Comparison of ENCODE assay signal across 10 cellular contexts in the genomic region with DNA sequence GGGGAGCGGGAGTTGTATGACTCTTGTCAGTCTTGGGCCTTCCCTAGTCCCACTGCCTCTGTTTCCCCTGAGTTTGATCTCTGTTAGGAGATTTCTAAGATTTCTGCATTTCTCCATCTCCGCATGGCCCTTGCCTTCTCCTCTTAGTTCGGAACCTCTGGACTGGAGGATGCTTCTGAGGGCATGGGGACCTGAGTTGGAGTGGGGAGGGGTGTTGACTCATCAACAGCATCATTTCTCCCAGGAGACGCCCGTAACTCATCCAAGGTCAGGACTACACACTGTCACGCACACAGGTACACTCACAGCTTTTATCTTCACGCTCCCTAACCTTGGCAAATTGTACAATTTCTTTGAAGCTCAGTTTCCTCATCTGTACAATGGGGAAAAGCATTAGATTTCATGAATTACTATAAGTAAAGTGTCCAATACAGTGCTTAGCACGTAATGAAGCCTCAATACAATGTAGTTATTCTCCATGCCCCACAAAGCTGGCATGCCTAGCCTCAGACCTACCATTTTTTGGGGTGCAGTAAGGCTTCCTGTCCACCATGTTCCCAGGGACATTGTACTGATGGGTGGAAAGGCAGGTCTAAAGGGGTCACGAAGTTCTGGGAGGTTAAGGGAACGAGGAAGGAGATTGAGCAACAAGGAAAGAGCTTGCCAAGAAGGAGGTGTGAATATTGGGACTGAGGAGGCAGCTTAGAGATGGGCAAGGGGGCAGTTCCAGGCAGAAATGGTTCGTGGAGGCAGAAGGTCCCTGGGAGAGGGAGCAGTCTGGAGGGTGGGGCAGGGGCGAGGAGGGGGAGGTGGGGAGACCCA. TPM values are rescaled to one million over a fixed set of nuclear protein-coding genes. Genes with fewer than 3 reads are reported as not detected.
A peak's percentile ranks its signal among the peaks of the same experiment; 100 is the strongest.
DNase-seq lines count a peak whose midpoint lies in the region; ATAC-seq lines count a peak whose summit lies in the region.
"Had no signal": no experiment of that assay in that cellular context is flagged by ENCODE, and none has a peak within 500 bp of the region (broad histone marks: within the 10 kb centered on the region; RNA-seq: fewer than 3 reads in every experiment).

No MANE protein-coding gene starts in this region.

- H3K27me3 ChIP-seq in right cardiac atrium (ENCODE audit: control insufficient read depth, insufficient read depth) (no peaks in the 10 kb centered on the region), stomach smooth muscle (ENCODE audit: control insufficient read depth in 1 of 2, insufficient read depth in 2 of 2, low read length in 2 of 2) (no peaks in the 10 kb centered on the region)

- peak overlapping the region; percentile 90 for H3K27ac Mint-ChIP-seq in activated CD4-positive, alpha-beta T cell treated with anti-CD3 and anti-CD28 coated beads, Interleukin-2, amount 10 ng/mL, durations not matched to agents 24 days and 14 days
- H3K27ac Mint-ChIP-seq in activated CD4-positive, alpha-beta memory T cell treated with anti-CD3 and anti-CD28 coated beads, Interleukin-2, amount 10 ng/mL, durations not matched to agents 7 days and 5 days, result peak overlapping the region; percentile 71

- peaks cover 11 to 13% of the 10 kb centered on the region in 2 donors for H3K36me3 ChIP-seq in stomach smooth muscle (ENCODE audit: control insufficient read depth in 2 of 2, insufficient read depth in 2 of 2, low read length in 2 of 2)

- H3K9ac ChIP-seq in stomach smooth muscle (ENCODE audit: low read length in 2 of 2), result no peak overlapping the region

- H3K4me3 Mint-ChIP-seq in activated CD4-positive, alpha-beta T cell treated with anti-CD3 and anti-CD28 coated beads, Interleukin-2, amount 10 ng/mL, durations not matched to agents 24 days and 14 days, result peak overlapping the region; percentile 83
- H3K4me3 Mint-ChIP-seq in activated CD4-positive, alpha-beta memory T cell treated with anti-CD3 and anti-CD28 coated beads, Interleukin-2, amount 10 ng/mL, durations not matched to agents 7 days and 5 days, result peak overlapping the region; percentile 74

- ATAC-seq in right cardiac atrium (peak; percentile 17 to 24), HG03432 (IDR thresholded peaks at IDR 0.05; ENCODE audit: unreplicated experiment) (no peak)

- H3K36me3 Mint-ChIP-seq in activated CD4-positive, alpha-beta T cell treated with anti-CD3 and anti-CD28 coated beads, Interleukin-2, amount 10 ng/mL, durations not matched to agents 24 days and 14 days (ENCODE audit: low read depth), result peaks cover 63% of the 10 kb centered on the region
- peaks cover 26% of the 10 kb centered on the region for H3K36me3 Mint-ChIP-seq in activated CD4-positive, alpha-beta memory T cell treated with anti-CD3 and anti-CD28 coated beads, Interleukin-2, amount 10 ng/mL, durations not matched to agents 7 days and 5 days (ENCODE audit: low read depth)

- H3K4me1 ChIP-seq in right cardiac atrium (ENCODE audit: control insufficient read depth, insufficient read depth, low read length), result peaks cover 5% of the 10 kb centered on the region
- peaks cover 46% of the 10 kb centered on the region for H3K4me1 ChIP-seq in stomach smooth muscle (ENCODE audit: control insufficient read depth, insufficient read depth, low read length)

- no peak for DNase-seq in activated CD4-positive, alpha-beta T cell treated with anti-CD3 and anti-CD28 coated beads, Interleukin-2, amount 10 ng/mL, durations not matched to agents 24 days and 14 days
- DNase-seq in activated CD4-positive, alpha-beta T cell treated with anti-CD3 and anti-CD28 coated beads for 4 hours, result no peak
- DNase-seq in activated CD4-positive, alpha-beta memory T cell treated with anti-CD3 and anti-CD28 coated beads, Interleukin-2, amount 10 ng/mL, durations not matched to agents 7 days and 5 days, result no peak
- DNase-seq in right cardiac atrium (no peak), NCI-H1105 (lab: John Stamatoyannopoulos, UW) (no peak), hippocampal formation (lab: John Stamatoyannopoulos, UW) (no peak)
- DNase-seq: HCEC 1CT had no signal

- WGBS in right cardiac atrium, result 76% methylated on average over 12 of the region's 12 CpGs

- intact Hi-C loops in activated CD4-positive, alpha-beta T cell treated with anti-CD3 and anti-CD28 coated beads, Interleukin-2, amount 10 ng/mL, durations not matched to agents 24 days and 14 days (cut with micrococcal nuclease), result loop anchor here (1.0 kb wide), 1 partner anchor 9 kb away; no protein-coding TSS in a partner anchor
- intact Hi-C loops in right cardiac atrium (cut with DNase I), result no loop called here

- H3K27me3 Mint-ChIP-seq in activated CD4-positive, alpha-beta T cell treated with anti-CD3 and anti-CD28 coated beads, Interleukin-2, amount 10 ng/mL, durations not matched to agents 24 days and 14 days, result no peaks in the 10 kb centered on the region
- H3K27me3 Mint-ChIP-seq in activated CD4-positive, alpha-beta memory T cell treated with anti-CD3 and anti-CD28 coated beads, Interleukin-2, amount 10 ng/mL, durations not matched to agents 7 days and 5 days, result peaks cover 13% of the 10 kb centered on the region

- no peaks in the 10 kb centered on the region for H3K9me3 Mint-ChIP-seq in activated CD4-positive, alpha-beta T cell treated with anti-CD3 and anti-CD28 coated beads, Interleukin-2, amount 10 ng/mL, durations not matched to agents 24 days and 14 days
- no peaks in the 10 kb centered on the region for H3K9me3 Mint-ChIP-seq in activated CD4-positive, alpha-beta memory T cell treated with anti-CD3 and anti-CD28 coated beads, Interleukin-2, amount 10 ng/mL, durations not matched to agents 7 days and 5 days

- H3K27ac ChIP-seq in right cardiac atrium (ENCODE audit: low read length) (no peak overlapping the region), stomach smooth muscle (ENCODE audit: low read length) (peak overlapping the region; percentile 24)

- H3K4me1 Mint-ChIP-seq in activated CD4-positive, alpha-beta T cell treated with anti-CD3 and anti-CD28 coated beads, Interleukin-2, amount 10 ng/mL, durations not matched to agents 24 days and 14 days, result peaks cover 67% of the 10 kb centered on the region
- H3K4me1 Mint-ChIP-seq in activated CD4-positive, alpha-beta memory T cell treated with anti-CD3 and anti-CD28 coated beads, Interleukin-2, amount 10 ng/mL, durations not matched to agents 7 days and 5 days, result peaks cover 78% of the 10 kb centered on the region

- POLR2A ChIA-PET in activated CD4-positive, alpha-beta memory T cell treated with anti-CD3 and anti-CD28 coated beads, Interleukin-2, amount 10 ng/mL, durations not matched to agents 7 days and 5 days (lab: Charles Lee), result interaction anchor here (1.1 to 14.0 kb wide), 5 partner anchors 9 to 301 kb away, joined by 3 to 153 read pairs (median 7); partner anchors contain the start of genes CD4, GAPDH, MLF2 and VAMP1

- H3K4me3 ChIP-seq in right cardiac atrium (ENCODE audit: low read length) (no peak overlapping the region), stomach smooth muscle (ENCODE audit: low read length in 2 of 2) (no peak overlapping the region)
- H3K4me3 ChIP-seq: lung had no signal

- CTCF ChIA-PET in activated CD4-positive, alpha-beta memory T cell treated with anti-CD3 and anti-CD28 coated beads, Interleukin-2, amount 10 ng/mL, durations not matched to agents 7 days and 5 days (lab: Charles Lee), result interaction anchor here (0.5 to 3.0 kb wide), 6 partner anchors 9 to 176 kb away, joined by 3 to 23 read pairs (median 7); partner anchors contain the start of genes CD4 and MLF2

- H3K9me3 ChIP-seq in right cardiac atrium (ENCODE audit: control insufficient read depth, low read length) (no peaks in the 10 kb centered on the region), stomach smooth muscle (ENCODE audit: control insufficient read depth in 2 of 2, low read length in 2 of 2) (no peaks in the 10 kb centered on the region)

RNA-seq across cellular contexts. Expression of gene LAG3, which starts 0.6 kb away (rescaled TPM):
- 253 and 269 TPM in 2 replicates for total RNA-seq in activated CD4-positive, alpha-beta T cell treated with anti-CD3 and anti-CD28 coated beads, Interleukin-2, amount 10 ng/mL, durations not matched to agents 24 days and 14 days
- 10 to 100 TPM; 91.9 TPM for total RNA-seq in activated CD4-positive, alpha-beta memory T cell treated with anti-CD3 and anti-CD28 coated beads, Interleukin-2, amount 10 ng/mL, durations not matched to agents 7 days and 5 days
- 1 to 10 TPM in 2 of 4 donors, under 1 TPM in 2; 0.28 to 1.1 (median 0.76) TPM for total RNA-seq in right cardiac atrium
- 0.57 TPM for polyA plus RNA-seq in right cardiac atrium

RNA-seq across cellular contexts. Expression of gene PTMS, which starts 5.6 kb away (rescaled TPM):
- total RNA-seq in activated CD4-positive, alpha-beta T cell treated with anti-CD3 and anti-CD28 coated beads, Interleukin-2, amount 10 ng/mL, durations not matched to agents 24 days and 14 days, result 245 and 267 TPM in 2 replicates
- 10 to 100 TPM; 47.0 to 49.6 TPM for total RNA-seq in activated CD4-positive, alpha-beta memory T cell treated with anti-CD3 and anti-CD28 coated beads, Interleukin-2, amount 10 ng/mL, durations not matched to agents 7 days and 5 days
- 100 to 1,000 TPM; 116 to 161 (median 149) TPM for total RNA-seq in right cardiac atrium
- polyA plus RNA-seq in right cardiac atrium, result 244 TPM

RNA-seq across cellular contexts. Expression of gene CD4, which starts 17.6 kb away (rescaled TPM):
- total RNA-seq in activated CD4-positive, alpha-beta T cell treated with anti-CD3 and anti-CD28 coated beads, Interleukin-2, amount 10 ng/mL, durations not matched to agents 24 days and 14 days, result 264 and 271 TPM in 2 replicates
- total RNA-seq in activated CD4-positive, alpha-beta memory T cell treated with anti-CD3 and anti-CD28 coated beads, Interleukin-2, amount 10 ng/mL, durations not matched to agents 7 days and 5 days, result 100 to 1,000 TPM; 324 to 327 TPM
- 10 to 100 TPM; 11.4 to 15.4 (median 13.7) TPM for total RNA-seq in right cardiac atrium
- polyA plus RNA-seq in right cardiac atrium, result 2.5 TPM

RNA-seq across cellular contexts. Expression of gene MLF2, which starts 18.8 kb away (rescaled TPM):
- 163 and 180 TPM in 2 replicates for total RNA-seq in activated CD4-positive, alpha-beta T cell treated with anti-CD3 and anti-CD28 coated beads, Interleukin-2, amount 10 ng/mL, durations not matched to agents 24 days and 14 days
- total RNA-seq in activated CD4-positive, alpha-beta memory T cell treated with anti-CD3 and anti-CD28 coated beads, Interleukin-2, amount 10 ng/mL, durations not matched to agents 7 days and 5 days, result 100 to 1,000 TPM; 101 to 108 TPM
- 100 to 1,000 TPM; 123 to 135 (median 130) TPM for total RNA-seq in right cardiac atrium
- 146 TPM for polyA plus RNA-seq in right cardiac atrium

RNA-seq across cellular contexts. Expression of gene COPS7A, which starts 47.9 kb away (rescaled TPM):
- total RNA-seq in activated CD4-positive, alpha-beta T cell treated with anti-CD3 and anti-CD28 coated beads, Interleukin-2, amount 10 ng/mL, durations not matched to agents 24 days and 14 days, result 39.5 and 44.8 TPM in 2 replicates
- total RNA-seq in activated CD4-positive, alpha-beta memory T cell treated with anti-CD3 and anti-CD28 coated beads, Interleukin-2, amount 10 ng/mL, durations not matched to agents 7 days and 5 days, result 10 to 100 TPM; 28.4 to 29.0 TPM
- total RNA-seq in right cardiac atrium, result 10 to 100 TPM; 60.3 to 71.0 (median 65.9) TPM
- polyA plus RNA-seq in right cardiac atrium, result 71.8 TPM

Comparison
In these comparisons a context has a peak if more than half of its experiments do, and no peak if none do; other contexts are left out.
1. RNA of gene LAG3, which starts 0.6 kb away (total RNA-seq): 253 to 269 TPM in activated CD4-positive, alpha-beta T cell treated with anti-CD3 and anti-CD28 coated beads, Interleukin-2, amount 10 ng/mL, durations not matched to agents 24 days and 14 days and 91.9 TPM in activated CD4-positive, alpha-beta memory T cell treated with anti-CD3 and anti-CD28 coated beads, Interleukin-2, amount 10 ng/mL, durations not matched to agents 7 days and 5 days; 0.28 to 1.1 TPM in right cardiac atrium; every median in the first group is over 10 times any median in the second.
2. RNA of gene CD4, which starts 17.6 kb away (total RNA-seq): 324 to 327 TPM in activated CD4-positive, alpha-beta memory T cell treated with anti-CD3 and anti-CD28 coated beads, Interleukin-2, amount 10 ng/mL, durations not matched to agents 7 days and 5 days and 264 to 271 TPM in activated CD4-positive, alpha-beta T cell treated with anti-CD3 and anti-CD28 coated beads, Interleukin-2, amount 10 ng/mL, durations not matched to agents 24 days and 14 days; 11.4 to 15.4 TPM in right cardiac atrium; every median in the first group is over 10 times any median in the second.